1 cellular context compared by ENCODE assay signal in genomic region chr10:30542001-30542861, GRCh38.
TF ChIP-seq lines count a peak whose summit lies in the region.

No MANE protein-coding gene starts in this region.

TF ChIP-seq in HepG2, 621 proteins besides CTCF, POLR2A, EP300 and RAD21 (continued from another document and continues in another):
- no peak; the same call in 1 of the 2 replicates for TF ChIP-seq HNF1A (IDR thresholded peaks at IDR 0.05; ENCODE audit: low read depth)
- TF ChIP-seq HNF1A (CRISPR knock-in tag; IDR thresholded peaks at IDR 0.05; ENCODE audit: borderline replicate concordance), result peak; percentile 91; the same call in 1 of the 2 replicates
- no peak for TF ChIP-seq RBFOX2 (IDR thresholded peaks at IDR 0.05; ENCODE audit: low read depth, low read length)
- TF ChIP-seq ZMAT5 (CRISPR knock-in tag; IDR thresholded peaks at IDR 0.05; ENCODE audit: borderline replicate concordance, low read depth), result no peak
- TF ChIP-seq ZFP1 (CRISPR knock-in tag; IDR thresholded peaks at IDR 0.05), result peak; percentile 82; the same call in 1 of the 2 replicates
- no peak for TF ChIP-seq ATAD3A (CRISPR knock-in tag; IDR thresholded peaks at IDR 0.05)
- TF ChIP-seq ZBTB1 (CRISPR knock-in tag; IDR thresholded peaks at IDR 0.05; ENCODE audit: borderline replicate concordance), result no peak
- TF ChIP-seq PCBP2 (optimal IDR thresholded peaks at IDR 0.05; ENCODE audit: low read depth, low read length, poor library complexity, severe bottlenecking), result no peak
- peak; percentile 70 for TF ChIP-seq PBX2 (CRISPR knock-in tag; IDR thresholded peaks at IDR 0.05)
- TF ChIP-seq MXD4 (CRISPR knock-in tag; IDR thresholded peaks at IDR 0.05), result peak; percentile 31; the same call in 1 of the 2 replicates
- TF ChIP-seq ZNF704 (CRISPR knock-in tag; IDR thresholded peaks at IDR 0.05; ENCODE audit: borderline replicate concordance), result no peak
- no peak for TF ChIP-seq TERF1 (CRISPR knock-in tag; IDR thresholded peaks at IDR 0.05)
- peak; percentile 57; the same call in 1 of the 2 replicates for TF ChIP-seq ZMYM3 (CRISPR knock-in tag; IDR thresholded peaks at IDR 0.05)
- TF ChIP-seq NCOA1 (CRISPR knock-in tag; IDR thresholded peaks at IDR 0.05), result peak; percentile 88; the same call in 1 of the 2 replicates
- no peak for TF ChIP-seq AGO1 (IDR thresholded peaks at IDR 0.05; ENCODE audit: low read depth, low read length, poor library complexity, severe bottlenecking)
- TF ChIP-seq TEAD3 (CRISPR knock-in tag; optimal IDR thresholded peaks at IDR 0.05; ENCODE audit: borderline replicate concordance), result peak; percentile 86
- TF ChIP-seq MLLT10 (CRISPR knock-in tag; IDR thresholded peaks at IDR 0.05), result no peak
- TF ChIP-seq ZEB1 (IDR thresholded peaks at IDR 0.05; ENCODE audit: insufficient replicate concordance, low read depth), result peak; percentile 70
- TF ChIP-seq ZNF546 (CRISPR knock-in tag; conservative IDR thresholded peaks at IDR 0.05), result no peak; the same call in 1 of the 2 replicates
- TF ChIP-seq ZSCAN12 (CRISPR knock-in tag; IDR thresholded peaks at IDR 0.05), result no peak
- peak; percentile 100 for TF ChIP-seq ARID3A (IDR thresholded peaks at IDR 0.05; ENCODE audit: low read depth, low read length)
- no peak for TF ChIP-seq MAZ (IDR thresholded peaks at IDR 0.05; ENCODE audit: borderline replicate concordance, low read depth, low read length)
- peak; percentile 52; the same call in 1 of the 2 replicates for TF ChIP-seq MAZ (CRISPR knock-in tag; IDR thresholded peaks at IDR 0.05; ENCODE audit: low read depth)
- no peak for TF ChIP-seq ZNF282 (IDR thresholded peaks at IDR 0.05; ENCODE audit: partially characterized antibody)
- TF ChIP-seq GMEB2 (CRISPR knock-in tag; IDR thresholded peaks at IDR 0.05; ENCODE audit: low read depth), result no peak
- TF ChIP-seq ZKSCAN5 (CRISPR knock-in tag; IDR thresholded peaks at IDR 0.05), result no peak
- TF ChIP-seq SRSF1 (optimal IDR thresholded peaks at IDR 0.05; ENCODE audit: low read depth, low read length), result no peak
- TF ChIP-seq ZC3H13 (CRISPR knock-in tag; IDR thresholded peaks at IDR 0.05), result no peak
- no peak for TF ChIP-seq ZNF407 (CRISPR knock-in tag; IDR thresholded peaks at IDR 0.05; ENCODE audit: not compliant biosample characterization)
- peak; percentile 43; the same call in 1 of the 2 replicates for TF ChIP-seq ZSCAN9 (CRISPR knock-in tag; IDR thresholded peaks at IDR 0.05; ENCODE audit: borderline replicate concordance)
- no peak for TF ChIP-seq FOXM1 (CRISPR knock-in tag; IDR thresholded peaks at IDR 0.05)
- no peak for TF ChIP-seq ZNF101 (CRISPR knock-in tag; IDR thresholded peaks at IDR 0.05; ENCODE audit: borderline replicate concordance, low read depth)
- peak; percentile 87; the same call in 1 of the 2 replicates for TF ChIP-seq RXRA (CRISPR knock-in tag; IDR thresholded peaks at IDR 0.05)
- no peak for TF ChIP-seq ZBTB8A (CRISPR knock-in tag; IDR thresholded peaks at IDR 0.05; ENCODE audit: borderline replicate concordance, low read depth)
- no peak for TF ChIP-seq THAP8 (CRISPR knock-in tag; IDR thresholded peaks at IDR 0.05; ENCODE audit: borderline replicate concordance)
- peak; percentile 93 for TF ChIP-seq MIXL1 (CRISPR knock-in tag; IDR thresholded peaks at IDR 0.05)
- TF ChIP-seq CREM (IDR thresholded peaks at IDR 0.05), result peak; percentile 92
- TF ChIP-seq CREM (CRISPR knock-in tag; IDR thresholded peaks at IDR 0.05), result no peak
- peak; percentile 95 for TF ChIP-seq NCOR1 (IDR thresholded peaks at IDR 0.05; ENCODE audit: borderline replicate concordance, low read length)
- TF ChIP-seq NR2C2 (CRISPR knock-in tag; IDR thresholded peaks at IDR 0.05; ENCODE audit: borderline replicate concordance), result peak; percentile 85; the same call in 1 of the 2 replicates
- no peak for TF ChIP-seq XBP1 (CRISPR knock-in tag; IDR thresholded peaks at IDR 0.05)
- TF ChIP-seq SMARCE1 (IDR thresholded peaks at IDR 0.05; ENCODE audit: borderline replicate concordance), result no peak
- TF ChIP-seq CBX1 (IDR thresholded peaks at IDR 0.05; ENCODE audit: low read depth), result no peak
- TF ChIP-seq ZNF713 (CRISPR knock-in tag; IDR thresholded peaks at IDR 0.05), result no peak
- peak; percentile 93 for TF ChIP-seq RCOR2 (CRISPR knock-in tag; IDR thresholded peaks at IDR 0.05)
